1 cellular context compared by ENCODE assay signal in genomic region chr2:173132531-173132930, GRCh38.
TF ChIP-seq lines count a peak whose summit lies in the region.

No MANE protein-coding gene starts in this region.

TF ChIP-seq in HepG2, 621 proteins besides CTCF, POLR2A, EP300 and RAD21 (continued from another document):
- no peak for TF ChIP-seq ZNF512B (CRISPR knock-in tag; IDR thresholded peaks at IDR 0.05; ENCODE audit: borderline replicate concordance)
- no peak for TF ChIP-seq SIX4 (CRISPR knock-in tag; IDR thresholded peaks at IDR 0.05)
- no peak for TF ChIP-seq ZNF766 (CRISPR knock-in tag; IDR thresholded peaks at IDR 0.05; ENCODE audit: borderline replicate concordance)
- TF ChIP-seq FLYWCH1 (CRISPR knock-in tag; IDR thresholded peaks at IDR 0.05): no peak
- no peak for TF ChIP-seq DMTF1 (CRISPR knock-in tag; IDR thresholded peaks at IDR 0.05)
- TF ChIP-seq ZNF674 (CRISPR knock-in tag; IDR thresholded peaks at IDR 0.05; ENCODE audit: low read depth): no peak
- no peak for TF ChIP-seq MAZ (IDR thresholded peaks at IDR 0.05; ENCODE audit: borderline replicate concordance, low read depth, low read length)
- TF ChIP-seq MAZ (CRISPR knock-in tag; IDR thresholded peaks at IDR 0.05; ENCODE audit: low read depth): no peak
- no peak for TF ChIP-seq NR2F2 (IDR thresholded peaks at IDR 0.05; ENCODE audit: borderline replicate concordance, low read depth)
- no peak for TF ChIP-seq PCBP2 (optimal IDR thresholded peaks at IDR 0.05; ENCODE audit: low read depth, low read length, poor library complexity, severe bottlenecking)
- TF ChIP-seq ONECUT2 (CRISPR knock-in tag; IDR thresholded peaks at IDR 0.05): no peak
